1 cellular context compared by ENCODE assay signal in genomic region chr3:113745273-113746068, GRCh38.
TF ChIP-seq lines count a peak whose summit lies in the region.

No MANE protein-coding gene starts in this region.

TF ChIP-seq in K562, 482 proteins besides CTCF, POLR2A, EP300 and RAD21 (continued from another document and continues in another):
- peak; percentile 43; the same call in 1 of the 2 replicates for TF ChIP-seq MYC (IDR thresholded peaks at IDR 0.05; ENCODE audit: low read depth, low read length)
- peak; percentile 49; the same call in 1 of the 2 replicates for TF ChIP-seq MYC (CRISPR knock-in tag; IDR thresholded peaks at IDR 0.05; ENCODE audit: borderline replicate concordance, low read depth)
- 0 out of 2 replicates have a peak, but pooled peaks have one; percentile 11 for TF ChIP-seq SMC3 (conservative IDR thresholded peaks at IDR 0.05; ENCODE audit: insufficient read depth, low read depth, low read length)
- peak; percentile 80; the same call in 1 of the 2 replicates for TF ChIP-seq ZBTB7A (IDR thresholded peaks at IDR 0.05; ENCODE audit: borderline replicate concordance, control insufficient read depth, low read depth, low read length)
- TF ChIP-seq BDP1 (IDR thresholded peaks at IDR 0.05; ENCODE audit: insufficient read depth, insufficient read length) = no peak
- TF ChIP-seq LARP7 (IDR thresholded peaks at IDR 0.05) = no peak
- TF ChIP-seq NCOR1 (IDR thresholded peaks at IDR 0.05) = no peak
- no peak for TF ChIP-seq DACH1 (IDR thresholded peaks at IDR 0.05; ENCODE audit: partially characterized antibody)
- no peak for TF ChIP-seq CTBP1 (IDR thresholded peaks at IDR 0.05; ENCODE audit: borderline replicate concordance)
- no peak for TF ChIP-seq BRD4 (IDR thresholded peaks at IDR 0.05)
- TF ChIP-seq KDM5B (IDR thresholded peaks at IDR 0.05; ENCODE audit: insufficient replicate concordance, low read depth, low read length) = no peak
- no peak; the same call in 1 of the 2 replicates for TF ChIP-seq MGA (IDR thresholded peaks at IDR 0.05)
- TF ChIP-seq POLR2H (tag; IDR thresholded peaks at IDR 0.05; ENCODE audit: low read depth) = no peak
- TF ChIP-seq ZNF717 (CRISPR knock-in tag; IDR thresholded peaks at IDR 0.05) = 0 out of 2 replicates have a peak, but pooled peaks have one; percentile 32
- TF ChIP-seq HOXB6 (CRISPR knock-in tag; IDR thresholded peaks at IDR 0.05; ENCODE audit: borderline replicate concordance) = no peak
- TF ChIP-seq EHMT2 (IDR thresholded peaks at IDR 0.05) = peak; percentile 42; the same call in 1 of the 2 replicates
- TF ChIP-seq ZBTB2 (IDR thresholded peaks at IDR 0.05) = no peak
- peak; percentile 49; the same call in 1 of the 2 replicates for TF ChIP-seq SMARCE1 (IDR thresholded peaks at IDR 0.05)
- no peak for TF ChIP-seq ZBTB40 (IDR thresholded peaks at IDR 0.05)
- TF ChIP-seq ZBTB40 (CRISPR knock-in tag; IDR thresholded peaks at IDR 0.05) = no peak
- peak; percentile 21; the same call in 1 of the 2 replicates for TF ChIP-seq NBN (IDR thresholded peaks at IDR 0.05; ENCODE audit: low read depth)
- TF ChIP-seq HMBOX1 (IDR thresholded peaks at IDR 0.05) = peak; percentile 66; the same call in 1 of the 2 replicates
- no peak for TF ChIP-seq XRCC4 (IDR thresholded peaks at IDR 0.05; ENCODE audit: extremely low read depth, insufficient read depth, insufficient read length)
- TF ChIP-seq RCOR1 (IDR thresholded peaks at IDR 0.05; ENCODE audit: borderline replicate concordance in 1 of 2, low read depth in 2 of 2, low read length in 2 of 2) = no peak
- TF ChIP-seq ATF3 (IDR thresholded peaks at IDR 0.05) = no peak
- TF ChIP-seq ATF3 (CRISPR knock-in tag; conservative IDR thresholded peaks at IDR 0.05) = no peak
- no peak for TF ChIP-seq HES1 (IDR thresholded peaks at IDR 0.05; ENCODE audit: low read depth)
- TF ChIP-seq ZNF184 (CRISPR knock-in tag; IDR thresholded peaks at IDR 0.05) = no peak
- peak; percentile 65 for TF ChIP-seq SMARCA4 (IDR thresholded peaks at IDR 0.05)
- TF ChIP-seq DIDO1 (tag; IDR thresholded peaks at IDR 0.05; ENCODE audit: low read depth) = no peak
- no peak for TF ChIP-seq ZNF217 (CRISPR knock-in tag; IDR thresholded peaks at IDR 0.05)
- 0 out of 2 replicates have a peak, but pooled peaks have one; percentile 17 for TF ChIP-seq BCOR (IDR thresholded peaks at IDR 0.05)
- TF ChIP-seq OTX1 (CRISPR knock-in tag; IDR thresholded peaks at IDR 0.05) = 0 out of 2 replicates have a peak, but pooled peaks have one; percentile 17
- TF ChIP-seq CREM (IDR thresholded peaks at IDR 0.05; ENCODE audit: low read depth) = 0 out of 2 replicates have a peak, but pooled peaks have one; percentile 21
